37 cellular contexts compared by ENCODE assay signal in the genomic region with DNA sequence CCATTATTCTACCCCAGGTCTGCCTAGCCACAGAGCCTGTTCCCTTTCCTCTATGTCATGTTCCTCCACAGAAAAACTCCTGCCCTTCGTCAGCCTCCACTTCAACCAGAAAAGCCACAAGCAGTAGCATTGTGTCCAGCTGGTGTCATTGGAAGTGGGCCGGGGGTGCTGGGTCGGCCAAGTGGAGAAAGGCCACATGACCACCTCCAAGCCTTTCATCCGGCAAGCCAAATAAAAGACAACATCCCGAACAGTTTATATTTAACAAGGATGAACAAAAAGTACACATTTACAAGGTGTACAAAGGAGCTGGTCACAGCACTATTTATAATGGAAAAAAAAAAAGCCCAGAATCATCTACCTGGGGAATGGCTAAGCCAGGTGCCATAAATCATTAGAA. TPM values are rescaled to one million over a fixed set of nuclear protein-coding genes. Genes with fewer than 3 reads are reported as not detected.
"Had no signal": no experiment of that assay in that cellular context is flagged by ENCODE, and none has a peak within 500 bp of the region (broad histone marks: within the 10 kb centered on the region; RNA-seq: fewer than 3 reads in every experiment).

No MANE protein-coding gene starts in this region.

- H3K9me3 Mint-ChIP-seq: activated CD4-positive, alpha-beta memory T cell treated with anti-CD3 and anti-CD28 coated beads, Interleukin-2, amount 10 ng/mL, durations not matched to agents 7 days and 5 days; activated T-helper 2 cell treated with anti-CD3 and anti-CD28 coated beads, Interferon-gamma antibody, Interleukin-2, Interleukin-4, amounts not matched to agents 10 μg/mL and 5 μg/mL and 100 μg/mL, durations not matched to agents 14 hours and 24 hours and 36 hours; T-helper 1 cell treated with Interleukin-12 subunit alpha and Interleukin-12 subunit beta and Interleukin-4 antibody, amounts not matched to agents 30 μg/mL and 1 μg/mL, for 36 hours; T-helper 2 cell treated with Interferon-gamma antibody and Interleukin-4, amounts not matched to agents 5 μg/mL and 100 μg/mL, for 36 hours had no signal

- FAIRE-seq: astrocyte, TTC549 had no signal

- H3K36me3 Mint-ChIP-seq: activated CD8-positive, alpha-beta memory T cell treated with anti-CD3 and anti-CD28 coated beads, Interleukin-2, amount 10 ng/mL, durations not matched to agents 7 days and 5 days; activated naive CD8-positive, alpha-beta T cell treated with anti-CD3 and anti-CD28 coated beads for 36 hours; WTC11 had no signal

- H3K4me1 ChIP-seq: adrenal gland, body of pancreas, breast epithelium had no signal

- H3K36me3 ChIP-seq: adrenal gland, brain microvascular endothelial cell, breast epithelium, WERI-Rb-1 had no signal

- H3K27ac Mint-ChIP-seq: activated CD4-positive, alpha-beta memory T cell treated with anti-CD3 and anti-CD28 coated beads, Interleukin-2, amount 10 ng/mL, durations not matched to agents 7 days and 5 days; activated CD4-positive, alpha-beta T cell treated with anti-CD3 and anti-CD28 coated beads for 36 hours; activated CD8-positive, alpha-beta memory T cell treated with anti-CD3 and anti-CD28 coated beads, Interleukin-2, amount 10 ng/mL, durations not matched to agents 7 days and 5 days; activated CD8-positive, alpha-beta T cell treated with anti-CD3 and anti-CD28 coated beads, Interleukin-2, amount 10 ng/mL, durations not matched to agents 7 days and 5 days; activated naive CD4-positive, alpha-beta T cell treated with anti-CD3 and anti-CD28 coated beads for 36 hours; activated naive CD4-positive, alpha-beta T cell treated with anti-CD3 and anti-CD28 coated beads, Interleukin-2, amount 50 U/mL, for 72 hours; activated naive CD8-positive, alpha-beta T cell treated with anti-CD3 and anti-CD28 coated beads for 36 hours; activated T-cell treated with anti-CD3 and anti-CD28 coated beads, Interleukin-2, amount 50 U/mL, for 24 hours; activated T-helper 2 cell treated with anti-CD3 and anti-CD28 coated beads, Interferon-gamma antibody, Interleukin-2, Interleukin-4, amounts not matched to agents 10 μg/mL and 5 μg/mL and 100 μg/mL, durations not matched to agents 14 hours and 24 hours and 36 hours; T-helper 1 cell treated with Interleukin-12 subunit alpha and Interleukin-12 subunit beta and Interleukin-4 antibody, amounts not matched to agents 30 μg/mL and 1 μg/mL, for 36 hours; T-helper 2 cell treated with Interferon-gamma antibody and Interleukin-4, amounts not matched to agents 5 μg/mL and 100 μg/mL, for 36 hours; WTC11 had no signal

- H3K9me3 ChIP-seq: adrenal gland, body of pancreas, breast epithelium had no signal

- H3K4me1 Mint-ChIP-seq: activated CD4-positive, alpha-beta memory T cell treated with anti-CD3 and anti-CD28 coated beads, Interleukin-2, amount 10 ng/mL, durations not matched to agents 7 days and 5 days; activated CD4-positive, alpha-beta T cell treated with anti-CD3 and anti-CD28 coated beads for 36 hours; activated CD8-positive, alpha-beta memory T cell treated with anti-CD3 and anti-CD28 coated beads, Interleukin-2, amount 10 ng/mL, durations not matched to agents 7 days and 5 days; activated naive CD8-positive, alpha-beta T cell treated with anti-CD3 and anti-CD28 coated beads for 36 hours had no signal

- H3K4me3 ChIP-seq: adrenal gland, body of pancreas, breast epithelium had no signal

- H3K4me3 Mint-ChIP-seq: activated CD4-positive, alpha-beta memory T cell treated with anti-CD3 and anti-CD28 coated beads, Interleukin-2, amount 10 ng/mL, durations not matched to agents 7 days and 5 days; activated CD4-positive, alpha-beta T cell treated with anti-CD3 and anti-CD28 coated beads for 36 hours; activated CD8-positive, alpha-beta memory T cell treated with anti-CD3 and anti-CD28 coated beads, Interleukin-2, amount 10 ng/mL, durations not matched to agents 7 days and 5 days; activated CD8-positive, alpha-beta T cell treated with anti-CD3 and anti-CD28 coated beads, Interleukin-2, amount 10 ng/mL, durations not matched to agents 7 days and 5 days; activated naive CD4-positive, alpha-beta T cell treated with anti-CD3 and anti-CD28 coated beads for 36 hours; activated naive CD8-positive, alpha-beta T cell treated with anti-CD3 and anti-CD28 coated beads for 36 hours; activated T-cell treated with anti-CD3 and anti-CD28 coated beads, Interleukin-2, amount 50 U/mL, for 24 hours; T-helper 1 cell treated with Interleukin-12 subunit alpha and Interleukin-12 subunit beta and Interleukin-4 antibody, amounts not matched to agents 30 μg/mL and 1 μg/mL, for 36 hours; T-helper 2 cell treated with Interferon-gamma antibody and Interleukin-4, amounts not matched to agents 5 μg/mL and 100 μg/mL, for 36 hours; WTC11 had no signal

- DNase-seq: activated CD4-positive, alpha-beta memory T cell treated with anti-CD3 and anti-CD28 coated beads, Interleukin-2, amount 10 ng/mL, durations not matched to agents 7 days and 5 days; activated CD4-positive, alpha-beta T cell treated with anti-CD3 and anti-CD28 coated beads for 1 hour; activated CD4-positive, alpha-beta T cell treated with anti-CD3 and anti-CD28 coated beads for 36 hours; activated CD4-positive, alpha-beta T cell treated with anti-CD3 and anti-CD28 coated beads for 48 hours; activated CD4-positive, alpha-beta T cell treated with anti-CD3 and anti-CD28 coated beads, Interleukin-2, amount 50 U/mL, for 1 hour; activated CD4-positive, alpha-beta T cell treated with anti-CD3 and anti-CD28 coated beads, Interleukin-2, amount 50 U/mL, for 4 hours; activated CD4-positive, CD25-positive, alpha-beta regulatory T cell; activated CD8-positive, alpha-beta memory T cell treated with anti-CD3 and anti-CD28 coated beads for 24 hours; activated CD8-positive, alpha-beta memory T cell treated with anti-CD3 and anti-CD28 coated beads, Interleukin-2, amount 10 ng/mL, durations not matched to agents 7 days and 5 days; activated CD8-positive, alpha-beta memory T cell treated with anti-CD3 and anti-CD28 coated beads, Interleukin-2, amount 50 U/mL, for 48 hours; activated CD8-positive, alpha-beta T cell treated with anti-CD3 and anti-CD28 coated beads, Interleukin-2, amount 10 ng/mL, durations not matched to agents 7 days and 5 days; activated effector memory CD4-positive, alpha-beta T cell treated with anti-CD3 and anti-CD28 coated beads, Interleukin-2, amount 50 U/mL, for 16 hours; activated gamma-delta T cell treated with Interleukin-2 at 50 U/mL for 16 hours; activated naive CD4-positive, alpha-beta T cell; activated naive CD4-positive, alpha-beta T cell treated with anti-CD3 and anti-CD28 coated beads for 36 hours; activated naive CD4-positive, alpha-beta T cell treated with anti-CD3 and anti-CD28 coated beads, Interleukin-2, amount 50 U/mL, for 16 hours; activated naive CD8-positive, alpha-beta T cell treated with anti-CD3 and anti-CD28 coated beads for 36 hours; activated T-cell treated with anti-CD3 and anti-CD28 coated beads, Interleukin-2, amount 50 U/mL, for 24 hours; activated T-cell treated with anti-CD3 and anti-CD28 coated beads, Interleukin-2, amount 50 U/mL, for 48 hours; adrenal gland; amniotic stem cell; aorta; body of pancreas; brain microvascular endothelial cell; central memory CD4-positive, alpha-beta T cell; T-helper 1 cell; T-helper 2 cell; T-helper 9 cell; WERI-Rb-1 had no signal

- H3K27ac ChIP-seq: adrenal gland, body of pancreas, brain microvascular endothelial cell, breast epithelium, WERI-Rb-1 had no signal

- H3K27me3 ChIP-seq: adrenal gland, body of pancreas, brain microvascular endothelial cell, breast epithelium had no signal

RNA-seq across cellular contexts. Expression of gene SPOCK1, which starts 16.1 kb away (rescaled TPM):
- total RNA-seq: activated CD4-positive, alpha-beta T cell treated with anti-CD3 and anti-CD28 coated beads for 36 hours; activated CD8-positive, alpha-beta T cell treated with anti-CD3 and anti-CD28 coated beads, Interleukin-2, amount 10 ng/mL, durations not matched to agents 7 days and 5 days; activated naive CD4-positive, alpha-beta T cell treated with anti-CD3 and anti-CD28 coated beads, Interleukin-2, amount 50 U/mL, for 72 hours; activated T-helper 2 cell treated with anti-CD3 and anti-CD28 coated beads, Interferon-gamma antibody, Interleukin-2, Interleukin-4, amounts not matched to agents 10 μg/mL and 5 μg/mL and 100 μg/mL, durations not matched to agents 14 hours and 24 hours and 36 hours had no signal
